In genomic region chr4:94419956-94420355, GRCh38 we compare ENCODE assay signal across 1 cellular context.
A peak's percentile ranks its signal among the peaks of the same experiment; 100 is the strongest.
TF ChIP-seq lines count a peak whose summit lies in the region.

No MANE protein-coding gene starts in this region.

TF ChIP-seq in HepG2, 621 proteins besides CTCF, POLR2A, EP300 and RAD21 (continued from another document and continues in another):
- peak; percentile 84 for TF ChIP-seq FOSL2 (CRISPR knock-in tag; IDR thresholded peaks at IDR 0.05)
- TF ChIP-seq ZNF609 (CRISPR knock-in tag; IDR thresholded peaks at IDR 0.05; ENCODE audit: borderline replicate concordance): peak; percentile 14; the same call in 1 of the 2 replicates
- 0 out of 2 replicates have a peak, but pooled peaks have one; percentile 46 for TF ChIP-seq RCOR2 (CRISPR knock-in tag; IDR thresholded peaks at IDR 0.05)
- no peak for TF ChIP-seq ZNF207 (IDR thresholded peaks at IDR 0.05; ENCODE audit: borderline replicate concordance)
- peak; percentile 60; the same call in 1 of the 2 replicates for TF ChIP-seq JUND (CRISPR knock-in tag; IDR thresholded peaks at IDR 0.05)
- no peak for TF ChIP-seq HMGXB4 (CRISPR knock-in tag; IDR thresholded peaks at IDR 0.05; ENCODE audit: borderline replicate concordance in 1 of 2, low read depth in 1 of 2)
- no peak for TF ChIP-seq PRDM15 (CRISPR knock-in tag; IDR thresholded peaks at IDR 0.05)
- no peak for TF ChIP-seq ZNF296 (CRISPR knock-in tag; conservative IDR thresholded peaks at IDR 0.05)
- TF ChIP-seq GATAD2A (CRISPR knock-in tag; IDR thresholded peaks at IDR 0.05): peak; percentile 57
- TF ChIP-seq PPARG (CRISPR knock-in tag; conservative IDR thresholded peaks at IDR 0.05): peak; percentile 57; the same call in 1 of the 2 replicates
- no peak for TF ChIP-seq HHEX (CRISPR knock-in tag; IDR thresholded peaks at IDR 0.05)
- peak; percentile 70 for TF ChIP-seq ATF3 (CRISPR knock-in tag; IDR thresholded peaks at IDR 0.05)
- no peak for TF ChIP-seq SOX6 (IDR thresholded peaks at IDR 0.05)
- peak; percentile 34; the same call in 1 of the 2 replicates for TF ChIP-seq SOX6 (CRISPR knock-in tag; IDR thresholded peaks at IDR 0.05)
- no peak for TF ChIP-seq CREB1 (IDR thresholded peaks at IDR 0.05)
- TF ChIP-seq CREB1 (CRISPR knock-in tag; IDR thresholded peaks at IDR 0.05): peak; percentile 51; the same call in 1 of the 2 replicates
- TF ChIP-seq KAT8 (CRISPR knock-in tag; IDR thresholded peaks at IDR 0.05): 0 out of 2 replicates have a peak, but pooled peaks have one; percentile 37
- TF ChIP-seq ZNF143 (CRISPR knock-in tag; IDR thresholded peaks at IDR 0.05): no peak
- peak; percentile 37; the same call in 1 of the 2 replicates for TF ChIP-seq HDAC2 (CRISPR knock-in tag; IDR thresholded peaks at IDR 0.05)
- TF ChIP-seq ZNF543 (CRISPR knock-in tag; IDR thresholded peaks at IDR 0.05): no peak
- TF ChIP-seq AGO2 (optimal IDR thresholded peaks at IDR 0.05; ENCODE audit: low read depth, low read length): no peak
- peak; percentile 56; the same call in 1 of the 2 replicates for TF ChIP-seq GATA4 (IDR thresholded peaks at IDR 0.05; ENCODE audit: borderline replicate concordance, low read depth)
- peak; percentile 67 for TF ChIP-seq PAXIP1 (CRISPR knock-in tag; conservative IDR thresholded peaks at IDR 0.05)
- no peak for TF ChIP-seq ZNF414 (CRISPR knock-in tag; IDR thresholded peaks at IDR 0.05)
- no peak for TF ChIP-seq ZFP36 (IDR thresholded peaks at IDR 0.05; ENCODE audit: borderline replicate concordance, low read depth, low read length, partially characterized antibody)
- TF ChIP-seq ZNF747 (CRISPR knock-in tag; IDR thresholded peaks at IDR 0.05; ENCODE audit: borderline replicate concordance): no peak
- peak; percentile 70; the same call in 1 of the 2 replicates for TF ChIP-seq AHDC1 (CRISPR knock-in tag; IDR thresholded peaks at IDR 0.05; ENCODE audit: borderline replicate concordance)
- TF ChIP-seq ARID3A (IDR thresholded peaks at IDR 0.05; ENCODE audit: low read depth, low read length): peak; percentile 56; the same call in 1 of the 2 replicates
- TF ChIP-seq FOXK1 (CRISPR knock-in tag; IDR thresholded peaks at IDR 0.05; ENCODE audit: borderline replicate concordance, low read depth): no peak
- TF ChIP-seq ZSCAN9 (CRISPR knock-in tag; IDR thresholded peaks at IDR 0.05; ENCODE audit: borderline replicate concordance): peak; percentile 43; the same call in 1 of the 2 replicates
- TF ChIP-seq FOSL1 (CRISPR knock-in tag; IDR thresholded peaks at IDR 0.05; ENCODE audit: borderline replicate concordance): peak; percentile 87; the same call in 1 of the 2 replicates
- TF ChIP-seq FOXP1 (IDR thresholded peaks at IDR 0.05): no peak
- peak; percentile 38; the same call in 1 of the 2 replicates for TF ChIP-seq FOXP1 (CRISPR knock-in tag; IDR thresholded peaks at IDR 0.05)
- TF ChIP-seq MED13 (CRISPR knock-in tag; IDR thresholded peaks at IDR 0.05): no peak
- TF ChIP-seq HMG20A (CRISPR knock-in tag; IDR thresholded peaks at IDR 0.05; ENCODE audit: borderline replicate concordance): peak; percentile 77; the same call in 1 of the 2 replicates
- TF ChIP-seq MED1 (CRISPR knock-in tag; IDR thresholded peaks at IDR 0.05): peak; percentile 39; the same call in 1 of the 2 replicates
- TF ChIP-seq ZNF329 (CRISPR knock-in tag; IDR thresholded peaks at IDR 0.05; ENCODE audit: low read depth): no peak
